Comparison of ENCODE assay signal across 12 cellular contexts in the genomic region with DNA sequence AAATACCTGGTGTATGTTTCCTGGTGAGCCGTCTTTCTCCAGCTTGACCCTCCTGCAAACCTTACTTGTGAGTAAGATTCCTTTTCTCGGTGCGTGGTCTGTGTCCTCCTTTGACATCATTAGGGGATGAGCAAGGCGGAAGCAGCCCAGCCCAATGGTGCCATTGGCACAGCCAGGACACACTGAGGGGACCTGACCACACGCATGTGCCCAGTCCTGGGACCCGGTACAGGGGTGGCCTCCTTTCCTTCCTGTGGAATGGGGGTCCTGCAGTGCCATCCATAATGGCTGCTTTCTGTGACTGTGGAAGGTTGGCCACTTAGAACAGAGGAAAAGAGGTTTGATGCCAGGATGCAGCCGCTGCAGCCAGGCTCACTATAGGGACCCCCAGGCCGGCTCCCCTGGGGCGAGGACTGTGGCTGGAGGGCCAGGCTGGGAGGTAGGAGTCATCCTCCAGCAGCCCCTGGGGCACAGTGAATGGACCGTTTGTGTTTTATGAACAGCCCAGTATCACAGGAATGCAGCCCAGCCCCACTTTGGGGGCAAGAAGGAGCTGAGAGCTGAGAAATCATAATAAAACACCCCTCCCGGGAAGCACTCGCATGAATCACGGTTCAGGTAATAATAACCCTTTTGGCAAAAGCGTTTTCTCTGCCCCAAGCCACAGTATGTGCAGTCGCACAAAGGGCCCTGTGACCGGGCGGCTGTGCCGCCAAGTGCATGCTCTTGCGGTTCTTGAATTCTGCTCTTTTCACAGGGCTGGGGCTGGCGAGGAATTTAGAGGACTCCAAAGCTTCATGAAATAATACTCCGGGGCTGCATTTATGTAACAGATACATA.
"Had no signal": no experiment of that assay in that cellular context is flagged by ENCODE, and none has a peak within 500 bp of the region (broad histone marks: within the 10 kb centered on the region; RNA-seq: fewer than 3 reads in every experiment).

No MANE protein-coding gene starts in this region.

- ATAC-seq: activated naive CD4-positive, alpha-beta T cell treated with anti-CD3 and anti-CD28 coated beads, Interleukin-2, amount 50 U/mL, for 72 hours; activated T-cell treated with anti-CD3 and anti-CD28 coated beads, Interleukin-2, amount 50 U/mL, for 4 hours; foreskin keratinocyte; natural killer cell; SK-N-SH treated with all-trans-retinoic acid at 6 μM for 48 hours; WTC11 had no signal

- DNase-seq: activated CD4-positive, alpha-beta T cell treated with anti-CD3 and anti-CD28 coated beads for 48 hours; activated effector memory CD4-positive, alpha-beta T cell treated with anti-CD3 and anti-CD28 coated beads, Interleukin-2, amount 50 U/mL, for 16 hours; activated T-cell treated with anti-CD3 and anti-CD28 coated beads, Interleukin-2, amount 50 U/mL, for 4 hours; amniotic stem cell; esophagus squamous epithelium; foreskin keratinocyte; natural killer cell had no signal

- H3K9me3 ChIP-seq: breast epithelium, esophagus squamous epithelium, tibial artery had no signal

- H3K36me3 ChIP-seq: breast epithelium, esophagus squamous epithelium, tibial artery had no signal

- H3K27me3 ChIP-seq: breast epithelium, esophagus squamous epithelium, foreskin keratinocyte had no signal

- H3K4me3 ChIP-seq: breast epithelium, esophagus squamous epithelium, tibial artery had no signal

- H3K4me1 ChIP-seq: breast epithelium, esophagus squamous epithelium, foreskin keratinocyte, tibial artery had no signal

- H3K27ac ChIP-seq: breast epithelium, esophagus squamous epithelium, foreskin keratinocyte, tibial artery had no signal
